ENCODE assay signal across 4 cellular contexts in the genomic region with DNA sequence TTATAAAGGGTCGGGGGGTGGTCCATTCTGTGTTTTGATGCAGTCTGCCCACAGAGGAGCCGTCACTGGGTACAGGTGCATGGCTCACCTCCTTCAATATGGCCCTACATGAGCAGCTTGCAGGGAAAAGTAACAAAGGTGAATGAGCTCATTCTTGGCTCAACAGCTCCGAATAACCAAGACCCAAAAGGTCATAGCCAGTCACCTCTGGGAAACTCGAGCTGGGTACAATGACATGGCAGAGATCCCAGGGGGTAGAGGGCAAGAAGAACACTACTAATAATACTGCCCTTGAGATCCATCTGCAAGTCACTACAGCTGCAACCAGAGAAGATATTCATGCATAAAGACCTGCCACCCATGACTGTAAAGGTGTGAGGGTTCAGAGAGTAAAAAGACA.
DNase-seq lines count a peak whose midpoint lies in the region; ATAC-seq and TF ChIP-seq lines count a peak whose summit lies in the region.
"Not testable (repeated sequence)": the region's sequence is repeated elsewhere in the genome, so short reads cannot be mapped to it uniquely, and the experiment has no call there.

No MANE protein-coding gene starts in this region.

- H3K27ac Mint-ChIP-seq in stimulated activated naive B cell treated with anti-CD40 and anti-IgM and Interleukin-4, amounts not matched to agents 10 μg/mL and 1 μg/mL and 100 μg/mL, for 72 hours: peak overlapping the region; percentile 31

- not testable (repeated sequence) for H3K9me3 ChIP-seq in esophagus muscularis mucosa, psoas muscle

- TF ChIP-seq CTCF in esophagus muscularis mucosa (IDR thresholded peaks at IDR 0.05); psoas muscle (IDR thresholded peaks at IDR 0.05): not testable (repeated sequence)

- ATAC-seq in left lobe of liver (peak; percentile 25), psoas muscle (peak; percentile 26 to 70 (median 64))
- ATAC-seq in stimulated activated naive B cell treated with anti-CD40 and anti-IgM and Interleukin-4, amounts not matched to agents 10 μg/mL and 1 μg/mL and 100 μg/mL, for 72 hours (replicated peaks): not testable (repeated sequence)

- not testable (repeated sequence) for TF ChIP-seq EP300 in esophagus muscularis mucosa (IDR thresholded peaks at IDR 0.05)

- not testable (repeated sequence) for H3K36me3 Mint-ChIP-seq in stimulated activated naive B cell treated with anti-CD40 and anti-IgM and Interleukin-4, amounts not matched to agents 10 μg/mL and 1 μg/mL and 100 μg/mL, for 72 hours

- H3K4me1 Mint-ChIP-seq in stimulated activated naive B cell treated with anti-CD40 and anti-IgM and Interleukin-4, amounts not matched to agents 10 μg/mL and 1 μg/mL and 100 μg/mL, for 72 hours: not testable (repeated sequence)

- H3K4me3 ChIP-seq in esophagus muscularis mucosa, psoas muscle: not testable (repeated sequence)

- TF ChIP-seq POLR2A in esophagus muscularis mucosa (IDR thresholded peaks at IDR 0.05; ENCODE audit: low read depth): not testable (repeated sequence)

- not testable (repeated sequence) for H3K4me1 ChIP-seq in esophagus muscularis mucosa, psoas muscle

- not testable (repeated sequence) for H3K27me3 ChIP-seq in esophagus muscularis mucosa; psoas muscle (ENCODE audit: insufficient read depth in 3 of 3, low read length in 2 of 3)

- intact Hi-C loops in esophagus muscularis mucosa (cut with DNase I); psoas muscle (cut with DNase I): not testable (repeated sequence)

- peak; percentile 47 for DNase-seq in esophagus muscularis mucosa (ENCODE audit: extremely low spot score)
- not testable (repeated sequence) for DNase-seq in left lobe of liver (ENCODE audit: low spot score); psoas muscle; stimulated activated naive B cell treated with anti-CD40 and anti-IgM and Interleukin-4, amounts not matched to agents 10 μg/mL and 1 μg/mL and 100 μg/mL, for 72 hours

- not testable (repeated sequence) for H3K9me3 Mint-ChIP-seq in stimulated activated naive B cell treated with anti-CD40 and anti-IgM and Interleukin-4, amounts not matched to agents 10 μg/mL and 1 μg/mL and 100 μg/mL, for 72 hours

- H3K36me3 ChIP-seq in esophagus muscularis mucosa: peaks cover 0 to 21% (median 2%) of the 10 kb centered on the region in 4 donors
- H3K36me3 ChIP-seq in psoas muscle (ENCODE audit: insufficient read depth in 1 of 2, low read depth in 1 of 2): not testable (repeated sequence)

- not testable (repeated sequence) for H3K27me3 Mint-ChIP-seq in stimulated activated naive B cell treated with anti-CD40 and anti-IgM and Interleukin-4, amounts not matched to agents 10 μg/mL and 1 μg/mL and 100 μg/mL, for 72 hours

- WGBS in esophagus muscularis mucosa: 80% methylated on average over 4 of the region's 4 CpGs
- whole genome bisulfite sequencing in psoas muscle, 3 donors: 39 to 51% (median 41%) methylated on average over 4 of the region's 4 CpGs

- H3K4me3 Mint-ChIP-seq in stimulated activated naive B cell treated with anti-CD40 and anti-IgM and Interleukin-4, amounts not matched to agents 10 μg/mL and 1 μg/mL and 100 μg/mL, for 72 hours: not testable (repeated sequence)

- H3K27ac ChIP-seq in esophagus muscularis mucosa (replicated peaks in 1 of 4); psoas muscle: not testable (repeated sequence)
